ENCODE assay signal across 1 cellular context in the genomic region with DNA sequence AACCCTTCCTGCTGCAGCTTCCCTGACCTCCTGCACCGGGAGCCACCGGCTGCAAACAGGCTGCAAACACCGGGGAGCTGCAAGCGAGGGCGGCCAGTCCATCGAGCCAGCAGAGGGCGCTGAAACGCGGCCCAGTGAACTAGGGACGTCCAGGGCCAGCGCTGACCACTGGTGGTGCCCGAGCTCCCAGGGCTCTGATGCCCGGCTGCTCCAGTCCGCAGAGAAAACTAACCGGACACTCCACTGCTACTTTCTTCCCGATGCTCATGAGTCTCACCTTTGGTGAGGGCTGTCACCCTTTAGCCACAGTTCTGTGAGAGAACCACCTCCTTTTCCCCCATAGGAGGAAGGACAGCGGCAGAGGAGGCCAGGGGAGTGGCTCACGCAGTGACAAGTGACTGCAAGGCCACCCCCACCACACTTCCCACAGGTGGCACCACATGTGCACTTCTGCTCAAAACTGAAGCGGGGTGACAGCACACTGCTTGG.
TF ChIP-seq lines count a peak whose summit lies in the region.

No MANE protein-coding gene starts in this region.

TF ChIP-seq in HepG2, 621 proteins besides CTCF, POLR2A, EP300 and RAD21 (continued from another document and continues in another):
- TF ChIP-seq, protein P1, sequence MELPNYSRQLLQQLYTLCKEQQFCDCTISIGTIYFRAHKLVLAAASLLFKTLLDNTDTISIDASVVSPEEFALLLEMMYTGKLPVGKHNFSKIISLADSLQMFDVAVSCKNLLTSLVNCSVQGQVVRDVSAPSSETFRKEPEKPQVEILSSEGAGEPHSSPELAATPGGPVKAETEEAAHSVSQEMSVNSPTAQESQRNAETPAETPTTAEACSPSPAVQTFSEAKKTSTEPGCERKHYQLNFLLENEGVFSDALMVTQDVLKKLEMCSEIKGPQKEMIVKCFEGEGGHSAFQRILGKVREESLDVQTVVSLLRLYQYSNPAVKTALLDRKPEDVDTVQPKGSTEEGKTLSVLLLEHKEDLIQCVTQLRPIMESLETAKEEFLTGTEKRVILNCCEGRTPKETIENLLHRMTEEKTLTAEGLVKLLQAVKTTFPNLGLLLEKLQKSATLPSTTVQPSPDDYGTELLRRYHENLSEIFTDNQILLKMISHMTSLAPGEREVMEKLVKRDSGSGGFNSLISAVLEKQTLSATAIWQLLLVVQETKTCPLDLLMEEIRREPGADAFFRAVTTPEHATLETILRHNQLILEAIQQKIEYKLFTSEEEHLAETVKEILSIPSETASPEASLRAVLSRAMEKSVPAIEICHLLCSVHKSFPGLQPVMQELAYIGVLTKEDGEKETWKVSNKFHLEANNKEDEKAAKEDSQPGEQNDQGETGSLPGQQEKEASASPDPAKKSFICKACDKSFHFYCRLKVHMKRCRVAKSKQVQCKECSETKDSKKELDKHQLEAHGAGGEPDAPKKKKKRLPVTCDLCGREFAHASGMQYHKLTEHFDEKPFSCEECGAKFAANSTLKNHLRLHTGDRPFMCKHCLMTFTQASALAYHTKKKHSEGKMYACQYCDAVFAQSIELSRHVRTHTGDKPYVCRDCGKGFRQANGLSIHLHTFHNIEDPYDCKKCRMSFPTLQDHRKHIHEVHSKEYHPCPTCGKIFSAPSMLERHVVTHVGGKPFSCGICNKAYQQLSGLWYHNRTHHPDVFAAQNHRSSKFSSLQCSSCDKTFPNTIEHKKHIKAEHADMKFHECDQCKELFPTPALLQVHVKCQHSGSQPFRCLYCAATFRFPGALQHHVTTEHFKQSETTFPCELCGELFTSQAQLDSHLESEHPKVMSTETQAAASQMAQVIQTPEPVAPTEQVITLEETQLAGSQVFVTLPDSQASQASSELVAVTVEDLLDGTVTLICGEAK (IDR thresholded peaks at IDR 0.05): no peak
- TF ChIP-seq, protein P1 (CRISPR knock-in tag; IDR thresholded peaks at IDR 0.05): no peak
- TF ChIP-seq, protein P2, sequence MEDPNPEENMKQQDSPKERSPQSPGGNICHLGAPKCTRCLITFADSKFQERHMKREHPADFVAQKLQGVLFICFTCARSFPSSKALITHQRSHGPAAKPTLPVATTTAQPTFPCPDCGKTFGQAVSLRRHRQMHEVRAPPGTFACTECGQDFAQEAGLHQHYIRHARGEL (CRISPR knock-in tag; IDR thresholded peaks at IDR 0.05): no peak
- TF ChIP-seq SP2 (CRISPR knock-in tag; IDR thresholded peaks at IDR 0.05) (no peak), KLF16 (CRISPR knock-in tag; IDR thresholded peaks at IDR 0.05) (0 out of 4 replicates have a peak, but pooled peaks of 1 of the 2 experiments have one; percentile 41), GATA4 (IDR thresholded peaks at IDR 0.05; ENCODE audit: borderline replicate concordance, low read depth) (no peak), ATAD3A (CRISPR knock-in tag; IDR thresholded peaks at IDR 0.05) (no peak), ZNF614 (CRISPR knock-in tag; IDR thresholded peaks at IDR 0.05; ENCODE audit: borderline replicate concordance) (peak; percentile 58; the same call in 1 of the 2 replicates), PRPF4 (IDR thresholded peaks at IDR 0.05; ENCODE audit: low read depth, low read length, poor library complexity, severe bottlenecking) (no peak), ZNF772 (CRISPR knock-in tag; IDR thresholded peaks at IDR 0.05) (no peak), PCBP2 (optimal IDR thresholded peaks at IDR 0.05; ENCODE audit: low read depth, low read length, poor library complexity, severe bottlenecking) (no peak), HMGA1 (CRISPR knock-in tag; conservative IDR thresholded peaks at IDR 0.05) (no peak), BCL6 (CRISPR knock-in tag; IDR thresholded peaks at IDR 0.05) (no peak), ZNF749 (CRISPR knock-in tag; IDR thresholded peaks at IDR 0.05; ENCODE audit: borderline replicate concordance) (no peak), NFIC (IDR thresholded peaks at IDR 0.05; ENCODE audit: low read length) (no peak), GABPA (IDR thresholded peaks at IDR 0.05; ENCODE audit: low read depth, low read length) (no peak), GABPA (CRISPR knock-in tag; IDR thresholded peaks at IDR 0.05; ENCODE audit: low read depth) (no peak), ZFY (CRISPR knock-in tag; IDR thresholded peaks at IDR 0.05) (peak; percentile 52; the same call in 1 of the 2 replicates), FOXA3 (CRISPR knock-in tag; IDR thresholded peaks at IDR 0.05) (peak; percentile 48; the same call in 1 of the 2 replicates), MAFK (conservative IDR thresholded peaks at IDR 0.05 in 1 of 2, IDR thresholded peaks at IDR 0.05 in 1 of 2; ENCODE audit: low read length in 2 of 2) (no peak), ZKSCAN5 (CRISPR knock-in tag; IDR thresholded peaks at IDR 0.05) (no peak), ZBTB21 (CRISPR knock-in tag; IDR thresholded peaks at IDR 0.05) (no peak), TARDBP (CRISPR knock-in tag; IDR thresholded peaks at IDR 0.05) (peak; percentile 46; the same call in 1 of the 2 replicates), ZNF775 (CRISPR knock-in tag; IDR thresholded peaks at IDR 0.05; ENCODE audit: borderline replicate concordance) (no peak), AGO1 (IDR thresholded peaks at IDR 0.05; ENCODE audit: low read depth, low read length, poor library complexity, severe bottlenecking) (peak; percentile 42), POLR2G (IDR thresholded peaks at IDR 0.05; ENCODE audit: low read depth, low read length) (no peak), SIN3A (IDR thresholded peaks at IDR 0.05; ENCODE audit: borderline replicate concordance, low read depth, low read length) (no peak), STAT5B (CRISPR knock-in tag; IDR thresholded peaks at IDR 0.05) (no peak), CHD4 (IDR thresholded peaks at IDR 0.05; ENCODE audit: borderline replicate concordance, low read length) (no peak), ZNF124 (CRISPR knock-in tag; IDR thresholded peaks at IDR 0.05) (0 out of 2 replicates have a peak, but pooled peaks have one; percentile 50), ZNF777 (CRISPR knock-in tag; IDR thresholded peaks at IDR 0.05) (no peak)
- TF ChIP-seq, protein P3, sequence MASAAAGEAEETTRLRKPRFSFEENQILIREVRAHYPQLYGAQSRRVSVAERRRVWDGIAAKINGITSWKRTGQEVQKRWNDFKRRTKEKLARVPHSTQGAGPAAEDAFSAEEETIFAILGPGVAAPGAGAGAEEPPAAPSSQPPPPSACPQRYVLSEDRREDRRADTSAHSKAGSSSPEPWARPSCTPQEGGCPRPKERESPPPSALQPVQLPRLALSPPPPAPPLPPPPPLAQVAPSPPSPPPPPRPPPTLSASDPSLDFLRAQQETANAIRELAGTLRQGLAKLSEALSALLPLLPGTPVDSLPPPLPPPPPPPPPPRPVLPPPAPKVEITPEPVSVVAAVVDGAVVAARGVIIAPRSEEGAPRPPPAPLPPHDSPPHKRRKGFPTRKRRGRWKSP (CRISPR knock-in tag; IDR thresholded peaks at IDR 0.05): no peak
- TF ChIP-seq, protein P4, sequence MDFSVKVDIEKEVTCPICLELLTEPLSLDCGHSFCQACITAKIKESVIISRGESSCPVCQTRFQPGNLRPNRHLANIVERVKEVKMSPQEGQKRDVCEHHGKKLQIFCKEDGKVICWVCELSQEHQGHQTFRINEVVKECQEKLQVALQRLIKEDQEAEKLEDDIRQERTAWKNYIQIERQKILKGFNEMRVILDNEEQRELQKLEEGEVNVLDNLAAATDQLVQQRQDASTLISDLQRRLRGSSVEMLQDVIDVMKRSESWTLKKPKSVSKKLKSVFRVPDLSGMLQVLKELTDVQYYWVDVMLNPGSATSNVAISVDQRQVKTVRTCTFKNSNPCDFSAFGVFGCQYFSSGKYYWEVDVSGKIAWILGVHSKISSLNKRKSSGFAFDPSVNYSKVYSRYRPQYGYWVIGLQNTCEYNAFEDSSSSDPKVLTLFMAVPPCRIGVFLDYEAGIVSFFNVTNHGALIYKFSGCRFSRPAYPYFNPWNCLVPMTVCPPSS (IDR thresholded peaks at IDR 0.05): no peak
- TF ChIP-seq, protein P5, sequence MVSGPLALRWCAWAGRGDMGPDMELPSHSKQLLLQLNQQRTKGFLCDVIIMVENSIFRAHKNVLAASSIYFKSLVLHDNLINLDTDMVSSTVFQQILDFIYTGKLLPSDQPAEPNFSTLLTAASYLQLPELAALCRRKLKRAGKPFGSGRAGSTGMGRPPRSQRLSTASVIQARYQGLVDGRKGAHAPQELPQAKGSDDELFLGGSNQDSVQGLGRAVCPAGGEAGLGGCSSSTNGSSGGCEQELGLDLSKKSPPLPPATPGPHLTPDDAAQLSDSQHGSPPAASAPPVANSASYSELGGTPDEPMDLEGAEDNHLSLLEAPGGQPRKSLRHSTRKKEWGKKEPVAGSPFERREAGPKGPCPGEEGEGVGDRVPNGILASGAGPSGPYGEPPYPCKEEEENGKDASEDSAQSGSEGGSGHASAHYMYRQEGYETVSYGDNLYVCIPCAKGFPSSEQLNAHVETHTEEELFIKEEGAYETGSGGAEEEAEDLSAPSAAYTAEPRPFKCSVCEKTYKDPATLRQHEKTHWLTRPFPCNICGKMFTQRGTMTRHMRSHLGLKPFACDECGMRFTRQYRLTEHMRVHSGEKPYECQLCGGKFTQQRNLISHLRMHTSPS (CRISPR knock-in tag; IDR thresholded peaks at IDR 0.05; ENCODE audit: low read depth): no peak
- TF ChIP-seq, protein P6, sequence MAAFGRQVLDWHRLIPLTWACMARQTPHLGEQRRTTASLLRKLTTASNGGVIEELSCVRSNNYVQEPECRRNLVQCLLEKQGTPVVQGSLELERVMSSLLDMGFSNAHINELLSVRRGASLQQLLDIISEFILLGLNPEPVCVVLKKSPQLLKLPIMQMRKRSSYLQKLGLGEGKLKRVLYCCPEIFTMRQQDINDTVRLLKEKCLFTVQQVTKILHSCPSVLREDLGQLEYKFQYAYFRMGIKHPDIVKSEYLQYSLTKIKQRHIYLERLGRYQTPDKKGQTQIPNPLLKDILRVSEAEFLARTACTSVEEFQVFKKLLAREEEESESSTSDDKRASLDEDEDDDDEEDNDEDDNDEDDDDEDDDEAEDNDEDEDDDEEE (CRISPR knock-in tag; IDR thresholded peaks at IDR 0.05): 0 out of 2 replicates have a peak, but pooled peaks have one; percentile 43
- TF ChIP-seq, protein P7, sequence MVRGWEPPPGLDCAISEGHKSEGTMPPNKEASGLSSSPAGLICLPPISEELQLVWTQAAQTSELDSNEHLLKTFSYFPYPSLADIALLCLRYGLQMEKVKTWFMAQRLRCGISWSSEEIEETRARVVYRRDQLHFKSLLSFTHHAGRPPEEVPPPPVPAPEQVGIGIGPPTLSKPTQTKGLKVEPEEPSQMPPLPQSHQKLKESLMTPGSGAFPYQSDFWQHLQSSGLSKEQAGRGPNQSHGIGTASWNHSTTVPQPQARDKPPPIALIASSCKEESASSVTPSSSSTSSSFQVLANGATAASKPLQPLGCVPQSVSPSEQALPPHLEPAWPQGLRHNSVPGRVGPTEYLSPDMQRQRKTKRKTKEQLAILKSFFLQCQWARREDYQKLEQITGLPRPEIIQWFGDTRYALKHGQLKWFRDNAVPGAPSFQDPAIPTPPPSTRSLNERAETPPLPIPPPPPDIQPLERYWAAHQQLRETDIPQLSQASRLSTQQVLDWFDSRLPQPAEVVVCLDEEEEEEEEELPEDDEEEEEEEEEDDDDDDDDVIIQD (CRISPR knock-in tag; IDR thresholded peaks at IDR 0.05; ENCODE audit: low read depth): no peak
- TF ChIP-seq, protein P8, sequence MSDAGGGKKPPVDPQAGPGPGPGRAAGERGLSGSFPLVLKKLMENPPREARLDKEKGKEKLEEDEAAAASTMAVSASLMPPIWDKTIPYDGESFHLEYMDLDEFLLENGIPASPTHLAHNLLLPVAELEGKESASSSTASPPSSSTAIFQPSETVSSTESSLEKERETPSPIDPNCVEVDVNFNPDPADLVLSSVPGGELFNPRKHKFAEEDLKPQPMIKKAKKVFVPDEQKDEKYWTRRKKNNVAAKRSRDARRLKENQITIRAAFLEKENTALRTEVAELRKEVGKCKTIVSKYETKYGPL (CRISPR knock-in tag; IDR thresholded peaks at IDR 0.05): no peak
- TF ChIP-seq, protein P9, sequence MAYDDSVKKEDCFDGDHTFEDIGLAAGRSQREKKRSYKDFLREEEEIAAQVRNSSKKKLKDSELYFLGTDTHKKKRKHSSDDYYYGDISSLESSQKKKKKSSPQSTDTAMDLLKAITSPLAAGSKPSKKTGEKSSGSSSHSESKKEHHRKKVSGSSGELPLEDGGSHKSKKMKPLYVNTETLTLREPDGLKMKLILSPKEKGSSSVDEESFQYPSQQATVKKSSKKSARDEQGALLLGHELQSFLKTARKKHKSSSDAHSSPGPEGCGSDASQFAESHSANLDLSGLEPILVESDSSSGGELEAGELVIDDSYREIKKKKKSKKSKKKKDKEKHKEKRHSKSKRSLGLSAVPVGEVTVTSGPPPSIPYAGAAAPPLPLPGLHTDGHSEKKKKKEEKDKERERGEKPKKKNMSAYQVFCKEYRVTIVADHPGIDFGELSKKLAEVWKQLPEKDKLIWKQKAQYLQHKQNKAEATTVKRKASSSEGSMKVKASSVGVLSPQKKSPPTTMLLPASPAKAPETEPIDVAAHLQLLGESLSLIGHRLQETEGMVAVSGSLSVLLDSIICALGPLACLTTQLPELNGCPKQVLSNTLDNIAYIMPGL (CRISPR knock-in tag; IDR thresholded peaks at IDR 0.05; ENCODE audit: borderline replicate concordance in 1 of 2, low read depth in 1 of 2): peak; percentile 92 to 97
